Comparison of ENCODE assay signal across 7 cellular contexts in genomic region chr13:30802501-30802900, GRCh38.
DNase-seq lines count a peak whose midpoint lies in the region; ATAC-seq and TF ChIP-seq lines count a peak whose summit lies in the region.

No MANE protein-coding gene starts in this region.

- no peaks in the 10 kb centered on the region for H3K27me3 ChIP-seq in gastrocnemius medialis

- H3K9me3 ChIP-seq in gastrocnemius medialis, result no peaks in the 10 kb centered on the region

- no peak for TF ChIP-seq CTCF in MCF 10A (IDR thresholded peaks at IDR 0.05; ENCODE audit: unreplicated experiment)
- TF ChIP-seq CTCF in gastrocnemius medialis (IDR thresholded peaks at IDR 0.05 in 4 of 5, conservative IDR thresholded peaks at IDR 0.05 in 1 of 5), result no peak

- peak overlapping the region; percentile 68 for H3K4me3 Mint-ChIP-seq in MCF 10A (ENCODE audit: unreplicated experiment)

- in situ Hi-C loops in gastrocnemius medialis (cut with MboI; ENCODE audit: low sequenced_read_pairs in 4 of 4), result loop anchor here in 3 of 4 donors (10.0 to 25.0 kb wide), 2 partner anchors 118 to 665 kb away; no protein-coding TSS in a partner anchor

- no peaks in the 10 kb centered on the region for H3K9me3 Mint-ChIP-seq in MCF 10A (ENCODE audit: unreplicated experiment)

- no TSS peak for BruUV-seq in MCF 10A (replicated peaks; lab: Mats Ljungman, UMichigan)

- peaks cover 5% of the 10 kb centered on the region for H3K36me3 Mint-ChIP-seq in MCF 10A (ENCODE audit: insufficient read depth, unreplicated experiment)

- H3K4me1 ChIP-seq in gastrocnemius medialis, result peaks cover 0 to 16% of the 10 kb centered on the region in 2 donors

- H3K27me3 Mint-ChIP-seq in MCF 10A (ENCODE audit: insufficient read depth, unreplicated experiment), result no peaks in the 10 kb centered on the region

- peak; percentile 6 for ATAC-seq in GM18861 (IDR thresholded peaks at IDR 0.05; ENCODE audit: unreplicated experiment)
- ATAC-seq in HG02938 (IDR thresholded peaks at IDR 0.05; ENCODE audit: unreplicated experiment), result peak; percentile 13
- ATAC-seq in gastrocnemius medialis, result peak; percentile 4 to 9
- no peak for ATAC-seq in left lobe of liver

- no peak for TF ChIP-seq POLR2A in gastrocnemius medialis (IDR thresholded peaks at IDR 0.05)

- peaks cover 11% of the 10 kb centered on the region for H3K4me1 Mint-ChIP-seq in MCF 10A (ENCODE audit: insufficient read depth, unreplicated experiment)

- peak overlapping the region in 2 of 4 donors; percentile 55 to 72 for H3K4me3 ChIP-seq in gastrocnemius medialis

- POLR2A ChIA-PET in MCF 10A (lab: Yijun Ruan, JAX), result interaction anchor here (0.9 to 2.2 kb wide), 2 partner anchors 64 to 185 kb away, joined by 3 to 14 read pairs; partner anchors contain the start of gene USPL1

- H3K27ac ChIP-seq in gastrocnemius medialis, result peak overlapping the region in 1 of 4 donors; percentile 55

- H3K27ac Mint-ChIP-seq in MCF 10A (ENCODE audit: low read depth, unreplicated experiment), result no peak overlapping the region

- DNase-seq in MCF 10A (ENCODE audit: unreplicated experiment) (no peak), gastrocnemius medialis (no peak), T1000 (lab: John Stamatoyannopoulos, UW) (no peak), NCI-H526 treated with DMSO at 0.1 percent for 48 hours (lab: John Stamatoyannopoulos, UW) (no peak), left lobe of liver (ENCODE audit: low spot score) (no peak)

- H3K36me3 ChIP-seq in gastrocnemius medialis, result no peaks in the 10 kb centered on the region

- CTCF ChIA-PET in MCF 10A (lab: Yijun Ruan, JAX), result interaction anchor here (0.6 to 4.2 kb wide), 10 partner anchors 10 to 670 kb away, joined by 3 to 19 read pairs (median 4); no protein-coding TSS in a partner anchor

- intact Hi-C loops in MCF 10A (cut with micrococcal nuclease) (loop anchor here (1.0 to 5.0 kb wide), 6 partner anchors 62 to 395 kb away; partner anchors contain the start of gene USPL1), gastrocnemius medialis (cut with DNase I; ENCODE audit: low total_unique reads) (loop anchor here (2.0 to 10.0 kb wide), 7 partner anchors 128 to 548 kb away; partner anchors contain the start of genes HMGB1, UBE2L5 and USPL1)
